ENCODE assay signal across 8 cellular contexts in the genomic region with DNA sequence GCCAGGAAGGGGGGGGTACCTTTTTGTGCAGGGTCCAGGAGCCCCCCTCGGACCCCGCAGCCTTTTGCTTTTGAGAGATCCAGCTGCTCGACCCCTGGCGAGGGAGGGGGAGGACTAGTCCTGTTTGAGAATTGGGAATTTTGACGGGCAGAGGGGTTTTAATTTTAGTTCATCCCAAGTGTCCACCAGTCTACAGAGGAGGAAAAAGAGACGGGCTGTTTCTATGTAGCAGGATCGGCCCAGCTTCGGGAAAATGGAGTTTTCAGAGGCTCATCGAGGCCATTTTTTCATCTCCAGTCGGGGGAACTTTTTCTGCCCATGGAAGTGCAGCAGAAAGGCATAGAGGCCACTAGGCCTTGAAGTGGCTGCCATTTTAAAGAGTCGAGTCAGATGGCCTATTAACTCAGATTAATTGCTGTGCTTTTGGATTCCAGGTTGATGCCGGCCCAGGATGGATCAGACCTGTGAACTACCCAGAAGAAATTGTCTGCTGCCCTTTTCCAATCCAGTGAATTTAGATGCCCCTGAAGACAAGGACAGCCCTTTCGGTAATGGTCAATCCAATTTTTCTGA. TPM values are rescaled to one million over a fixed set of nuclear protein-coding genes. Genes with fewer than 3 reads are reported as not detected.
DNase-seq lines count a peak whose midpoint lies in the region; ATAC-seq, FAIRE-seq and TF ChIP-seq lines count a peak whose summit lies in the region.

No MANE protein-coding gene starts in this region.

- peak overlapping the region; percentile 90 for H3K4me3 Mint-ChIP-seq in stimulated activated naive CD8-positive, alpha-beta T cell treated with anti-CD3 and anti-CD28 coated beads, Interleukin-15, Interleukin-2, amounts not matched to agents 100 ng/mL and 50 ng/mL, for 24 hours
- peak overlapping the region; percentile 88 for H3K4me3 Mint-ChIP-seq in activated naive CD8-positive, alpha-beta T cell treated with anti-CD3 and anti-CD28 coated beads, Interleukin-2, amount 50 U/mL, for 24 hours

- H3K27ac ChIP-seq in upper lobe of right lung, result peak overlapping the region; percentile 90

- no peak for DNase-seq in stimulated activated naive CD8-positive, alpha-beta T cell treated with anti-CD3 and anti-CD28 coated beads, Interleukin-15, Interleukin-2, amounts not matched to agents 100 U/mL and 50 U/mL, for 24 hours
- DNase-seq in activated naive CD8-positive, alpha-beta T cell treated with anti-CD3 and anti-CD28 coated beads, Interleukin-2, amount 50 U/mL, for 24 hours, result no peak
- no peak for DNase-seq in lower leg skin (ENCODE audit: low spot score in 2 of 2)
- no peak for DNase-seq in upper lobe of right lung
- DNase-seq in RCC 7860 (ENCODE audit: low spot score), result no peak
- DNase-seq in NCI-H1436 treated with DMSO at 0.1 percent for 48 hours (lab: John Stamatoyannopoulos, UW), result no peak

- H3K36me3 ChIP-seq in upper lobe of right lung, result peaks cover 43% of the 10 kb centered on the region

- no peak for TF ChIP-seq POLR2A in lower leg skin (IDR thresholded peaks at IDR 0.05)

- H3K9me3 Mint-ChIP-seq in stimulated activated naive CD8-positive, alpha-beta T cell treated with anti-CD3 and anti-CD28 coated beads, Interleukin-15, Interleukin-2, amounts not matched to agents 100 ng/mL and 50 ng/mL, for 24 hours, result no peaks in the 10 kb centered on the region
- H3K9me3 Mint-ChIP-seq in activated naive CD8-positive, alpha-beta T cell treated with anti-CD3 and anti-CD28 coated beads, Interleukin-2, amount 50 U/mL, for 24 hours, result no peaks in the 10 kb centered on the region

- H3K27ac Mint-ChIP-seq in stimulated activated naive CD8-positive, alpha-beta T cell treated with anti-CD3 and anti-CD28 coated beads, Interleukin-15, Interleukin-2, amounts not matched to agents 100 ng/mL and 50 ng/mL, for 24 hours, result peak overlapping the region; percentile 88
- H3K27ac Mint-ChIP-seq in activated naive CD8-positive, alpha-beta T cell treated with anti-CD3 and anti-CD28 coated beads, Interleukin-2, amount 50 U/mL, for 24 hours, result peak overlapping the region; percentile 88

- peaks cover 33% of the 10 kb centered on the region for H3K36me3 Mint-ChIP-seq in stimulated activated naive CD8-positive, alpha-beta T cell treated with anti-CD3 and anti-CD28 coated beads, Interleukin-15, Interleukin-2, amounts not matched to agents 100 ng/mL and 50 ng/mL, for 24 hours (ENCODE audit: low read depth)
- H3K36me3 Mint-ChIP-seq in activated naive CD8-positive, alpha-beta T cell treated with anti-CD3 and anti-CD28 coated beads, Interleukin-2, amount 50 U/mL, for 24 hours (ENCODE audit: low read depth), result peaks cover 33% of the 10 kb centered on the region

- H3K4me1 Mint-ChIP-seq in stimulated activated naive CD8-positive, alpha-beta T cell treated with anti-CD3 and anti-CD28 coated beads, Interleukin-15, Interleukin-2, amounts not matched to agents 100 ng/mL and 50 ng/mL, for 24 hours (ENCODE audit: low read depth), result peaks cover 41% of the 10 kb centered on the region
- peaks cover 43% of the 10 kb centered on the region for H3K4me1 Mint-ChIP-seq in activated naive CD8-positive, alpha-beta T cell treated with anti-CD3 and anti-CD28 coated beads, Interleukin-2, amount 50 U/mL, for 24 hours

- no peaks in the 10 kb centered on the region for H3K27me3 Mint-ChIP-seq in stimulated activated naive CD8-positive, alpha-beta T cell treated with anti-CD3 and anti-CD28 coated beads, Interleukin-15, Interleukin-2, amounts not matched to agents 100 ng/mL and 50 ng/mL, for 24 hours
- H3K27me3 Mint-ChIP-seq in activated naive CD8-positive, alpha-beta T cell treated with anti-CD3 and anti-CD28 coated beads, Interleukin-2, amount 50 U/mL, for 24 hours, result no peaks in the 10 kb centered on the region

- 11 to 15% methylated on average over 11 to 13 of the region's 13 CpGs for WGBS in lower leg skin, 2 donors

- TF ChIP-seq CTCF in lower leg skin (IDR thresholded peaks at IDR 0.05) (no peak), upper lobe of right lung (IDR thresholded peaks at IDR 0.05) (no peak)

- no peak for ATAC-seq in stimulated activated naive CD8-positive, alpha-beta T cell treated with anti-CD3 and anti-CD28 coated beads, Interleukin-15, Interleukin-2, amounts not matched to agents 100 U/mL and 50 U/mL, for 24 hours
- no peak for ATAC-seq in activated naive CD8-positive, alpha-beta T cell treated with anti-CD3 and anti-CD28 coated beads, Interleukin-2, amount 50 U/mL, for 24 hours
- ATAC-seq in upper lobe of right lung, result no peak
- no peak for ATAC-seq in GM21526 (IDR thresholded peaks at IDR 0.05; ENCODE audit: low FRiP score, unreplicated experiment)

- H3K27me3 ChIP-seq in upper lobe of right lung, result no peaks in the 10 kb centered on the region

- no peaks in the 10 kb centered on the region for H3K9me3 ChIP-seq in upper lobe of right lung

- H3K4me3 ChIP-seq in lower leg skin (ENCODE audit: low read depth, poor library complexity, severe bottlenecking), result peak overlapping the region; percentile 54
- peak overlapping the region; percentile 87 for H3K4me3 ChIP-seq in upper lobe of right lung

- no peak for FAIRE-seq in RCC 7860 (lab: Jason Lieb, UNC)

- H3K4me1 ChIP-seq in upper lobe of right lung, result peaks cover 38% of the 10 kb centered on the region

- intact Hi-C loops in lower leg skin (cut with DNase I; ENCODE audit: low total_unique reads), result no loop called here
- intact Hi-C loops in upper lobe of right lung (cut with DNase I), result no loop called here

RNA-seq across cellular contexts. Expression of a gene that starts 1.2 kb away (rescaled TPM):
- total RNA-seq in lower leg skin (10 to 100 TPM; 25.1 to 36.8 (median 34.2) TPM), upper lobe of right lung (67.7 TPM)

RNA-seq across cellular contexts. Expression of a gene that starts 48.0 kb away (rescaled TPM):
- total RNA-seq in lower leg skin (1 to 10 TPM in 2 of 4 donors, under 1 TPM in 2; 0.13 to 8.0 (median 1.1) TPM), upper lobe of right lung (109 TPM)

Comparison
In these comparisons a context has a peak if more than half of its experiments do, and no peak if none do; other contexts are left out.
1. RNA of a gene that starts 48.0 kb away (total RNA-seq): 109 TPM in upper lobe of right lung (single experiment); 0.13 to 8.0 TPM in lower leg skin; every median in the first group is over 10 times any median in the second.